In genomic region chr18:51039138-51040112, GRCh38 we compare ENCODE assay signal across 1 cellular context.
TF ChIP-seq lines count a peak whose summit lies in the region.

No MANE protein-coding gene starts in this region.

TF ChIP-seq in GM12878, 131 proteins besides CTCF, POLR2A, EP300 and RAD21 (continued from another document):
- TF ChIP-seq BMI1 (IDR thresholded peaks at IDR 0.05; ENCODE audit: borderline replicate concordance) (no peak), RBBP5 (conservative IDR thresholded peaks at IDR 0.05) (no peak), SRF (IDR thresholded peaks at IDR 0.05; ENCODE audit: low read depth in 2 of 2, low read length in 2 of 2) (no peak), BCL3 (IDR thresholded peaks at IDR 0.05; ENCODE audit: borderline replicate concordance, insufficient read depth, low read depth, low read length, poor library complexity, severe bottlenecking) (no peak)
